Comparison of ENCODE assay signal across 14 cellular contexts in the genomic region with DNA sequence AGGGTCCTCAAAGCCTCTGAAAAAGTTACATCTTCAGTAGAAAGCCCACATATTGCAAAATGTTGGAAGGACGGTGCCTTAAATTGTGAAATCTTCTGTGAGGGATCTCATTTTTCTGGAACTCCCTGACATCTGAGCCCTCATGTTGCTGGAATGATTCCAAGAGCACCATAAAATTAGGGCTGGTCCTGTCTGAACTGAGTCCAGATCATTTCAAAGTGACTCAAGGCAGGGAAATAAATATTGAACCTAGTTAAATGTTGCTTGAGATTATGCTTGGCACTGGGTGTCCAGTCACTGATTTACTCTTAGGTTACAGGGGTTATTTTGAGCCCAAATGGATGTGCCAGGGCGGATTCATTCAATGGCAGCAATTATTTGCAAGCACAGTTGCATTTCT.
DNase-seq lines count a peak whose midpoint lies in the region; ATAC-seq and TF ChIP-seq lines count a peak whose summit lies in the region.
"Had no signal": no experiment of that assay in that cellular context is flagged by ENCODE, and none has a peak within 500 bp of the region (broad histone marks: within the 10 kb centered on the region; RNA-seq: fewer than 3 reads in every experiment).

No MANE protein-coding gene starts in this region.

- no peaks in the 10 kb centered on the region for H3K9me3 Mint-ChIP-seq in activated CD4-positive, alpha-beta T cell treated with anti-CD3 and anti-CD28 coated beads, Interleukin-2, amount 10 ng/mL, durations not matched to agents 24 days and 14 days

- H3K36me3 Mint-ChIP-seq in activated CD4-positive, alpha-beta T cell treated with anti-CD3 and anti-CD28 coated beads, Interleukin-2, amount 10 ng/mL, durations not matched to agents 24 days and 14 days (ENCODE audit: low read depth), result no peaks in the 10 kb centered on the region
- H3K36me3 Mint-ChIP-seq: type B pancreatic cell had no signal

- no peak overlapping the region for H3K4me2 ChIP-seq in PC-3 (ENCODE audit: low read length)

- intact Hi-C loops in PC-3 (cut with micrococcal nuclease), result no loop called here
- intact Hi-C loops in activated CD4-positive, alpha-beta T cell treated with anti-CD3 and anti-CD28 coated beads, Interleukin-2, amount 10 ng/mL, durations not matched to agents 24 days and 14 days (cut with micrococcal nuclease), result no loop called here

- TF ChIP-seq CTCF in PC-3 (conservative IDR thresholded peaks at IDR 0.05; ENCODE audit: low read depth, low read length), result no peak
- TF ChIP-seq CTCF in foreskin keratinocyte (conservative IDR thresholded peaks at IDR 0.05), result no peak

- no peaks in the 10 kb centered on the region for H3K4me1 Mint-ChIP-seq in activated CD4-positive, alpha-beta T cell treated with anti-CD3 and anti-CD28 coated beads, Interleukin-2, amount 10 ng/mL, durations not matched to agents 24 days and 14 days

- DNase-seq in DMS 273 (lab: John Stamatoyannopoulos, UW; ENCODE audit: unreplicated experiment) (peak; percentile 64), DMS 273 treated with DMSO at 0.1 percent for 48 hours (lab: John Stamatoyannopoulos, UW) (no peak), PC-3 (peak; percentile 53), foreskin keratinocyte (peak; percentile 23 to 52), skeletal muscle cell (ENCODE audit: low read depth) (peak; percentile 85), HAP-1 (ENCODE audit: low spot score in 2 of 2) (no peak)
- DNase-seq in activated T-cell treated with anti-CD3 and anti-CD28 coated beads, Interleukin-2, amount 50 U/mL, for 1 hour, result no peak
- no peak for DNase-seq in activated CD4-positive, alpha-beta T cell treated with anti-CD3 and anti-CD28 coated beads, Interleukin-2, amount 10 ng/mL, durations not matched to agents 24 days and 14 days
- DNase-seq: GF-D8, Karpas-422, lower lobe of right lung, NCI-H524 treated with DMSO at 0.1 percent for 48 hours had no signal

- H3K27ac Mint-ChIP-seq in activated CD4-positive, alpha-beta T cell treated with anti-CD3 and anti-CD28 coated beads, Interleukin-2, amount 10 ng/mL, durations not matched to agents 24 days and 14 days, result no peak overlapping the region
- H3K27ac Mint-ChIP-seq: type B pancreatic cell had no signal

- H3K36me3 ChIP-seq in PC-3 (ENCODE audit: low read depth, low read length) (no peaks in the 10 kb centered on the region), HAP-1 (replicated peaks) (no peaks in the 10 kb centered on the region)
- H3K36me3 ChIP-seq: lower lobe of right lung had no signal

- H3K27ac ChIP-seq in PC-3 (ENCODE audit: low read length) (no peak overlapping the region), foreskin keratinocyte (no peak overlapping the region)
- H3K27ac ChIP-seq: 22Rv1, lower lobe of right lung had no signal

- in situ Hi-C loops in HAP-1 (cut with MboI; ENCODE audit: low sequenced_read_pairs), result no loop called here

- H3F3A ChIP-seq in PC-3 (ENCODE audit: low read length, unreplicated experiment), result no peaks in the 10 kb centered on the region

- CTCF ChIA-PET in PC-3 (lab: Charles Lee), result no interaction called here

- H3K27me3 Mint-ChIP-seq in activated CD4-positive, alpha-beta T cell treated with anti-CD3 and anti-CD28 coated beads, Interleukin-2, amount 10 ng/mL, durations not matched to agents 24 days and 14 days, result peaks cover 2% of the 10 kb centered on the region

- no peaks in the 10 kb centered on the region for H3K9me2 ChIP-seq in PC-3 (replicated peaks; ENCODE audit: low read length)

- H3K4me3 ChIP-seq in PC-3 (ENCODE audit: low read length) (no peak overlapping the region), skeletal muscle cell (ENCODE audit: low read depth, low read length) (no peak overlapping the region), HAP-1 (no peak overlapping the region)
- H3K4me3 ChIP-seq: lower lobe of right lung had no signal

- no peaks in the 10 kb centered on the region for H3K9me3 ChIP-seq in PC-3 (ENCODE audit: low read length)
- no peaks in the 10 kb centered on the region for H3K9me3 ChIP-seq in HAP-1
- H3K9me3 ChIP-seq: lower lobe of right lung had no signal

- no peak for ATAC-seq in PC-3
- ATAC-seq in foreskin keratinocyte, result no peak
- ATAC-seq: lower lobe of right lung had no signal

- BruUV-seq in PC-3 (replicated peaks; lab: Mats Ljungman, UMichigan), result no TSS peak

- no peak overlapping the region for H2AFZ ChIP-seq in PC-3 (ENCODE audit: low read length)

- POLR2A ChIA-PET in PC-3 (lab: Charles Lee; ENCODE audit: unreplicated experiment), result no interaction called here

- H3K79me2 ChIP-seq in PC-3 (ENCODE audit: low read length), result no peaks in the 10 kb centered on the region

- no peaks in the 10 kb centered on the region for H4K20me1 ChIP-seq in PC-3 (ENCODE audit: low read length)

- H3K27me3 ChIP-seq in PC-3 (ENCODE audit: low read length), result no peaks in the 10 kb centered on the region
- H3K27me3 ChIP-seq in foreskin keratinocyte, result no peaks in the 10 kb centered on the region
- H3K27me3 ChIP-seq in HAP-1 (ENCODE audit: low read depth), result no peaks in the 10 kb centered on the region

- no peak overlapping the region for H3K9ac ChIP-seq in PC-3 (ENCODE audit: low read length)

- peaks cover 14% of the 10 kb centered on the region for H3K4me1 ChIP-seq in PC-3 (ENCODE audit: insufficient read depth, low read length)
- H3K4me1 ChIP-seq in foreskin keratinocyte, result peaks cover 12% of the 10 kb centered on the region
- no peaks in the 10 kb centered on the region for H3K4me1 ChIP-seq in HAP-1
- H3K4me1 ChIP-seq: lower lobe of right lung had no signal

- H3K4me3 Mint-ChIP-seq in activated CD4-positive, alpha-beta T cell treated with anti-CD3 and anti-CD28 coated beads, Interleukin-2, amount 10 ng/mL, durations not matched to agents 24 days and 14 days, result no peak overlapping the region
- H3K4me3 Mint-ChIP-seq: type B pancreatic cell had no signal

Comparison
In these comparisons a context has a peak if more than half of its experiments do, and no peak if none do; other contexts are left out.
1. DNase-seq: peak in DMS 273 (single experiment), PC-3 (single experiment), foreskin keratinocyte (2 of 2) and skeletal muscle cell (single experiment); none in DMS 273 treated with DMSO at 0.1 percent for 48 hours (single experiment), activated T-cell treated with anti-CD3 and anti-CD28 coated beads, Interleukin-2, amount 50 U/mL, for 1 hour (single experiment), activated CD4-positive, alpha-beta T cell treated with anti-CD3 and anti-CD28 coated beads, Interleukin-2, amount 10 ng/mL, durations not matched to agents 24 days and 14 days (single experiment) and HAP-1 (0 of 2).